Comparison of ENCODE assay signal across 8 cellular contexts in the genomic region with DNA sequence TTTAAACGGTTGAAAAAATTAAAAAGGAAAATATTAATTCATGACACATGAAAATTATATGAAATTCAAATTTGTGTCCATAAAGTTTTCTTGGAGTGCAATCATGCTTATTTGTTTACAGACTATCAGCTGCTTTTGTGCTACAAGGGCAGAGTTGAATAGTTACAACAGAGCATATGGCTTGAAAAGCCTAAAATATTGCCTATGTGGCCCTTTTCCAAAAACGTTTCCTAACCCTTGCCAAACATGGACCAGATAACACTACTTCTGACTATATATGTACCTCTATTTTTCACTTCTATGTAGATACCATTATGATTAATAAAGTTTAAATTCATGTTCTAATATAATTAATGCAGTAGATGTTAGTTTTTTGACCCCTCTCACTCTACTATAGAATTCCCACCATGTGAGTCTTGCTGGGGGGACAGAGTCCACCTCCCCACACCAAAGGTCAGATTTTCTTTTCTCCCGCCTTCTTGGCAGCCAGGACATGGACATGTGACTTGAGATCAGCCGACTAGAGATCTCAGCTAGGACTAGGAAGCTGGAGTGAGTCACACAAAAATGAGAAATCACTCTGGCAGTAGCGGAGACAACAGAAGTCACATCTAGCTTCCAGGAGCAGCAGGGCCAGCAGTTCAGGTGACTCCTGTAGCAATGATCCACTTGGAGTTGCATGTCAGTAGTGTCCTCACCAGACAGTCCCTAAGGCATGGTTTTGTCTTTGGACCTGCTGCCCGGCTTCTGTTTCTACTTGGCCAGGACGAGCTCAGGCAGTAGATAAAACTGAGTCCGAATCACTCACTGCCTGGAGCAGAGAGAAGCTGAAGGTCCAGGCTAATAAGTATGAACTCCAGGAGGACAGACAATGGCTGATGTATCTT. TPM values are rescaled to one million over a fixed set of nuclear protein-coding genes. Genes with fewer than 3 reads are reported as not detected.
DNase-seq lines count a peak whose midpoint lies in the region; ATAC-seq and TF ChIP-seq lines count a peak whose summit lies in the region.

No MANE protein-coding gene starts in this region.

- H3K36me3 Mint-ChIP-seq in MCF 10A (ENCODE audit: insufficient read depth, unreplicated experiment) = peaks cover 35% of the 10 kb centered on the region

- no peaks in the 10 kb centered on the region for H3K27me3 Mint-ChIP-seq in MCF 10A (ENCODE audit: insufficient read depth, unreplicated experiment)

- peaks cover 7% of the 10 kb centered on the region for H3K4me1 Mint-ChIP-seq in MCF 10A (ENCODE audit: insufficient read depth, unreplicated experiment)

- BruUV-seq in MCF 10A (replicated peaks; lab: Mats Ljungman, UMichigan) = no TSS peak

- H3K27me3 ChIP-seq in H7 (ENCODE audit: control insufficient read depth, insufficient read depth, low read length) = no peaks in the 10 kb centered on the region

- no peaks in the 10 kb centered on the region for H3K9me3 Mint-ChIP-seq in MCF 10A (ENCODE audit: unreplicated experiment)

- no peak for ATAC-seq in HG03108 (IDR thresholded peaks at IDR 0.05; ENCODE audit: unreplicated experiment)

- H3K27ac ChIP-seq in substantia nigra (ENCODE audit: low read depth, low read length, poor library complexity, severe bottlenecking) = peak overlapping the region; percentile 77

- POLR2A ChIA-PET in MCF 10A (lab: Yijun Ruan, JAX) = interaction anchor here (0.5 to 4.0 kb wide), 13 partner anchors 12 to 1486 kb away, joined by 3 to 34 read pairs (median 4); a partner anchor contains a TSS

- no peak for TF ChIP-seq CTCF in HFF-Myc (IDR thresholded peaks at IDR 0.05; ENCODE audit: low read depth, low read length, missing control alignments)
- TF ChIP-seq CTCF in MCF 10A (IDR thresholded peaks at IDR 0.05; ENCODE audit: unreplicated experiment) = no peak

- H3K4me3 Mint-ChIP-seq in MCF 10A (ENCODE audit: unreplicated experiment) = no peak overlapping the region

- intact Hi-C loops in MCF 10A (cut with micrococcal nuclease) = no loop called here

- CTCF ChIA-PET in MCF 10A (lab: Yijun Ruan, JAX) = interaction anchor here (0.7 to 9.8 kb wide), 14 partner anchors 22 to 462 kb away, joined by 3 to 164 read pairs (median 3); a partner anchor contains a TSS

- H3K4me3 ChIP-seq in HFF-Myc (replicated peaks; ENCODE audit: low read depth, low read length) = no peak overlapping the region
- H3K4me3 ChIP-seq in H7 (ENCODE audit: insufficient read depth, low read depth, low read length) = no peak overlapping the region

- DNase-seq in HFF-Myc (ENCODE audit: extremely low read depth, low read depth) (peak; percentile 55), MCF 10A (ENCODE audit: unreplicated experiment) (peak; percentile 76), kidney glomerular epithelial cell (lab: John Stamatoyannopoulos, UW) (peak; percentile 27), substantia nigra (lab: John Stamatoyannopoulos, UW) (peak in 11 of 49 donors; percentile 13 to 55 (median 19)), NCI-H345 treated with DMSO at 0.1 percent for 48 hours (lab: John Stamatoyannopoulos, UW; ENCODE audit: unreplicated experiment) (no peak), H7 (no peak)
- DNase-seq in stimulated activated naive CD4-positive, alpha-beta T cell (lab: John Stamatoyannopoulos, UW) = no peak

- H3K27ac Mint-ChIP-seq in MCF 10A (ENCODE audit: low read depth, unreplicated experiment) = peak overlapping the region; percentile 31

- H3K36me3 ChIP-seq in H7 (replicated peaks; ENCODE audit: control insufficient read depth, insufficient read depth, low read length) = peaks cover 4% of the 10 kb centered on the region

RNA-seq across cellular contexts. Expression of a gene that starts 22.4 kb away (rescaled TPM):
- 38.7 and 44.7 TPM in 2 replicates for total RNA-seq in MCF 10A (2022)
- 105 and 120 TPM in 2 replicates for total RNA-seq in H7 (2014; rRNA removed; shearing (Covaris generic))

RNA-seq across cellular contexts. Expression of a gene that starts 24.6 kb away (rescaled TPM):
- 70.2 and 83.6 TPM in 2 replicates for total RNA-seq in MCF 10A (2022)
- total RNA-seq in H7 (2014; rRNA removed; shearing (Covaris generic)) = 19.1 and 19.4 TPM in 2 replicates

RNA-seq across cellular contexts. Expression of a gene that starts 24.9 kb away (rescaled TPM):
- total RNA-seq in MCF 10A (2022) = 4.6 and 6.8 TPM in 2 replicates
- 0.41 and 1.9 TPM in 2 replicates for total RNA-seq in H7 (2014; rRNA removed; shearing (Covaris generic))

Comparison
In these comparisons a context has a peak if more than half of its experiments do, and no peak if none do; other contexts are left out.
1. DNase-seq: peak in HFF-Myc (single experiment), MCF 10A (single experiment) and kidney glomerular epithelial cell (single experiment); none in stimulated activated naive CD4-positive, alpha-beta T cell (0 of 6), NCI-H345 treated with DMSO at 0.1 percent for 48 hours (single experiment) and H7 (single experiment).